In genomic region chr10:128867819-128868218, GRCh38 we compare ENCODE assay signal across 21 cellular contexts.
"Had no signal": no experiment of that assay in that cellular context is flagged by ENCODE, and none has a peak within 500 bp of the region (broad histone marks: within the 10 kb centered on the region; RNA-seq: fewer than 3 reads in every experiment).

No MANE protein-coding gene starts in this region.

- H3K27ac ChIP-seq: esophagus squamous epithelium, psoas muscle, sigmoid colon, suprapubic skin, transverse colon, vagina had no signal

- H3K9me3 Mint-ChIP-seq: dendritic cell treated with granulocyte-macrophage colony-stimulating factor and Interleukin-4, amounts not matched to agents 40 ng/mL and 50 ng/mL, for 4 days; memory B cell; mesothelial cell of epicardium; stimulated activated memory B cell treated with anti-CD40 and anti-IgM and Interleukin-4, amounts not matched to agents 10 μg/mL and 1 μg/mL and 100 μg/mL, for 72 hours; stimulated activated naive CD8-positive, alpha-beta T cell treated with anti-CD3 and anti-CD28 coated beads, Interleukin-15, Interleukin-2, amounts not matched to agents 100 ng/mL and 50 ng/mL, for 24 hours had no signal

- H3K4me1 Mint-ChIP-seq: memory B cell; naive thymus-derived CD4-positive, alpha-beta T cell; stimulated activated memory B cell treated with anti-CD40 and anti-IgM and Interleukin-4, amounts not matched to agents 10 μg/mL and 1 μg/mL and 100 μg/mL, for 72 hours had no signal

- ATAC-seq: left lobe of liver; mucosa of descending colon; naive thymus-derived CD4-positive, alpha-beta T cell; psoas muscle; right cardiac atrium; stimulated activated memory B cell treated with anti-CD40 and anti-IgM and Interleukin-4, amounts not matched to agents 10 μg/mL and 1 μg/mL and 100 μg/mL, for 72 hours had no signal

- H3K9me3 ChIP-seq: mucosa of descending colon, psoas muscle, sigmoid colon, suprapubic skin, transverse colon, vagina had no signal

- H3K27me3 ChIP-seq: esophagus squamous epithelium, sigmoid colon, suprapubic skin, transverse colon, vagina had no signal

- H3K27ac Mint-ChIP-seq: dendritic cell treated with granulocyte-macrophage colony-stimulating factor and Interleukin-4, amounts not matched to agents 40 ng/mL and 50 ng/mL, for 4 days; memory B cell; mesothelial cell of epicardium; naive thymus-derived CD4-positive, alpha-beta T cell; stimulated activated memory B cell treated with anti-CD40 and anti-IgM and Interleukin-4, amounts not matched to agents 10 μg/mL and 1 μg/mL and 100 μg/mL, for 72 hours; stimulated activated naive CD8-positive, alpha-beta T cell treated with anti-CD3 and anti-CD28 coated beads, Interleukin-15, Interleukin-2, amounts not matched to agents 100 ng/mL and 50 ng/mL, for 24 hours had no signal

- DNase-seq: caudate nucleus; effector memory CD4-positive, alpha-beta T cell; esophagus squamous epithelium; foreskin melanocyte; kidney; mucosa of descending colon; naive thymus-derived CD4-positive, alpha-beta T cell; psoas muscle; right cardiac atrium; sigmoid colon; stimulated activated CD4-positive, alpha-beta T cell treated with anti-CD3 and anti-CD28 coated beads, Interleukin-4, amount 100 ng/mL, for 4 hours; transverse colon had no signal

- H3K36me3 Mint-ChIP-seq: memory B cell; mesothelial cell of epicardium; naive thymus-derived CD4-positive, alpha-beta T cell; stimulated activated memory B cell treated with anti-CD40 and anti-IgM and Interleukin-4, amounts not matched to agents 10 μg/mL and 1 μg/mL and 100 μg/mL, for 72 hours had no signal

- H3K4me1 ChIP-seq: esophagus squamous epithelium, psoas muscle, sigmoid colon, suprapubic skin, transverse colon, vagina had no signal

- H3K4me3 Mint-ChIP-seq: dendritic cell treated with granulocyte-macrophage colony-stimulating factor and Interleukin-4, amounts not matched to agents 40 ng/mL and 50 ng/mL, for 4 days; memory B cell; mesothelial cell of epicardium; naive thymus-derived CD4-positive, alpha-beta T cell; stimulated activated memory B cell treated with anti-CD40 and anti-IgM and Interleukin-4, amounts not matched to agents 10 μg/mL and 1 μg/mL and 100 μg/mL, for 72 hours; stimulated activated naive CD8-positive, alpha-beta T cell treated with anti-CD3 and anti-CD28 coated beads, Interleukin-15, Interleukin-2, amounts not matched to agents 100 ng/mL and 50 ng/mL, for 24 hours had no signal

- H3K4me3 ChIP-seq: esophagus squamous epithelium, lung, mucosa of descending colon, psoas muscle, sigmoid colon, suprapubic skin, transverse colon, vagina had no signal

- H3K36me3 ChIP-seq: esophagus squamous epithelium, sigmoid colon, suprapubic skin, transverse colon, vagina had no signal

- H3K27me3 Mint-ChIP-seq: dendritic cell treated with granulocyte-macrophage colony-stimulating factor and Interleukin-4, amounts not matched to agents 40 ng/mL and 50 ng/mL, for 4 days; stimulated activated memory B cell treated with anti-CD40 and anti-IgM and Interleukin-4, amounts not matched to agents 10 μg/mL and 1 μg/mL and 100 μg/mL, for 72 hours; stimulated activated naive CD8-positive, alpha-beta T cell treated with anti-CD3 and anti-CD28 coated beads, Interleukin-15, Interleukin-2, amounts not matched to agents 100 ng/mL and 50 ng/mL, for 24 hours had no signal
